ENCODE assay signal across 11 cellular contexts in the genomic region with DNA sequence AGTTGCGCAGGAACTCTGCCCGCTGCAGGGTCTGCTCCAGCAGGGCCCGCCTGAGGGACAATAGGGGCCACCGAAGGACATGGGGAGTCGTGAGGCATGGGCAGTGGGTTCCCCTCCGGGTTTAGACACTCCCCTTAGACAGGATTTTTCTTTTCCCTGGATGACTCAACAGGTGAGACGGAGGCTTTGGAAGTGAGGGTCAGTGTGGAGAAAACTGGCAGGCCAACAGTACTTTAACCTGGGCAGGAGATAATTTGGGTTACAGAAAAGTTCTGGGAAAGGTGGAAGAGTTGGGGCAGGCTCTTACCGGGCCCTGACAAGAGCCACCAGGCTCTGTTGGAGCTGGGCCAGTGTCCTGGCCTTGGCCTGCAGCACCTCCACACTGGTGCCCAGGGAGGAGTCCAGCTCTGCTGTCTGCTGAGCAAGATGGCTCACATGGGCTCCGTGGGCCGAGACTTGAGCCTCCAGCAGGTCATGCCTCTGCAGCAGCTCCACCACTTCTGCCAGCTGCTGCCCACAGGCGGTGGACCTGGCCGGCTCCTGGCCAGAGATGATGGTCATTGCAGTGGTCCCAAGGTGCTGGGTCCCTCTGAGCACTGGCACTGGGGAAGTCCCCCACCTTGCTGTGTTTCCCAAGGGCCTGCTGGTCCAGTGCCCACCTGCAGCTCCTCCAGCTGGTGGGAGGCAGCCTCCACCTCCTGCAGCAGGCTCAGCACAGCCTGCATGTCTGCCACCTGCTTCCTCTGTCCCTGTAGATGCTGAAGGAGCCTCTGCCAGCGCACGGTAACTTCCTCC. TPM values are rescaled to one million over a fixed set of nuclear protein-coding genes. Genes with fewer than 3 reads are reported as not detected.
DNase-seq lines count a peak whose midpoint lies in the region; ATAC-seq and TF ChIP-seq lines count a peak whose summit lies in the region.
"Had no signal": no experiment of that assay in that cellular context is flagged by ENCODE, and none has a peak within 500 bp of the region (broad histone marks: within the 10 kb centered on the region; RNA-seq: fewer than 3 reads in every experiment).

No MANE protein-coding gene starts in this region.

- H3K9me3 Mint-ChIP-seq in central memory CD8-positive, alpha-beta T cell = no peaks in the 10 kb centered on the region

- peaks cover 18% of the 10 kb centered on the region for H3K4me1 Mint-ChIP-seq in central memory CD8-positive, alpha-beta T cell

- H3K27ac Mint-ChIP-seq in central memory CD8-positive, alpha-beta T cell (ENCODE audit: low read depth) = no peak overlapping the region

- peaks cover 17% of the 10 kb centered on the region for H3K4me1 ChIP-seq in lower lobe of right lung

- H3K4me3 ChIP-seq in lower lobe of right lung = peak overlapping the region; percentile 37

- no peaks in the 10 kb centered on the region for H3K9me3 ChIP-seq in lower lobe of right lung

- no peaks in the 10 kb centered on the region for H3K36me3 ChIP-seq in lower lobe of right lung

- TF ChIP-seq CTCF in lower lobe of right lung (IDR thresholded peaks at IDR 0.05) = no peak

- intact Hi-C loops in Right ventricle myocardium inferior (cut with DNase I) (no loop called here), cardiac septum (cut with DNase I) (no loop called here), lower lobe of right lung (cut with DNase I) (no loop called here)

- H3K27me3 Mint-ChIP-seq in central memory CD8-positive, alpha-beta T cell = peaks cover 24% of the 10 kb centered on the region

- peak; percentile 39 for ATAC-seq in Right ventricle myocardium inferior
- peak; percentile 28 for ATAC-seq in central memory CD8-positive, alpha-beta T cell (replicated peaks; ENCODE audit: extremely low read depth, poor library complexity, severe bottlenecking)
- peak in 1 of 2 donors; percentile 5 for ATAC-seq in lower lobe of right lung
- ATAC-seq in GM21737 (IDR thresholded peaks at IDR 0.05; ENCODE audit: unreplicated experiment) = no peak

- DNase-seq in Right ventricle myocardium inferior (ENCODE audit: missing footprints) (no peak), cardiac septum (ENCODE audit: low spot score) (no peak), lower lobe of right lung (no peak), HuH-7.5 (ENCODE audit: low spot score) (no peak), A172 (ENCODE audit: low spot score) (no peak), HUDEP-2 (lab: John Stamatoyannopoulos, UW; ENCODE audit: unreplicated experiment in 76 of 76) (no peak)
- DNase-seq in central memory CD8-positive, alpha-beta T cell (ENCODE audit: low spot score in 2 of 2) = no peak
- DNase-seq: effector CD4-positive, alpha-beta T cell; NK-92 treated with Interleukin-12 subunit alpha and Interleukin-12 subunit beta, amount 100 ng/mL, for 24 hours had no signal

- no peak overlapping the region for H3K4me3 Mint-ChIP-seq in central memory CD8-positive, alpha-beta T cell

- no peaks in the 10 kb centered on the region for H3K36me3 Mint-ChIP-seq in central memory CD8-positive, alpha-beta T cell (ENCODE audit: insufficient read depth)

- peaks cover 10% of the 10 kb centered on the region for H3K27me3 ChIP-seq in lower lobe of right lung (ENCODE audit: low read depth)

- no peak overlapping the region for H3K27ac ChIP-seq in lower lobe of right lung
- H3K27ac ChIP-seq: VCaP had no signal

RNA-seq across cellular contexts. Expression of a gene that starts 11.0 kb away (rescaled TPM):
- total RNA-seq in Right ventricle myocardium inferior = 3.5 TPM
- 2.4 TPM for total RNA-seq in cardiac septum
- total RNA-seq in lower lobe of right lung = 2.1 TPM
- 0.16 and 0.22 TPM in 2 replicates for total RNA-seq in A172 (2014; rRNA removed; shearing (Covaris generic))

RNA-seq across cellular contexts. Expression of a gene that starts 44.2 kb away (rescaled TPM):
- total RNA-seq in Right ventricle myocardium inferior (5.8 TPM), cardiac septum (3.4 TPM), lower lobe of right lung (13.8 TPM)
- total RNA-seq in A172 (2014; rRNA removed; shearing (Covaris generic)) = 0.57 and 0.84 TPM in 2 replicates

RNA-seq across cellular contexts. Expression of a gene that starts 55.0 kb away (rescaled TPM):
- 12.6 TPM for total RNA-seq in Right ventricle myocardium inferior
- 16.3 TPM for total RNA-seq in cardiac septum
- 24.3 TPM for total RNA-seq in lower lobe of right lung
- 2.2 and 2.5 TPM in 2 replicates for total RNA-seq in A172 (2014; rRNA removed; shearing (Covaris generic))
